Comparison of ENCODE assay signal across 13 cellular contexts in genomic region chr1:201555593-201555945, GRCh38. TPM values are rescaled to one million over a fixed set of nuclear protein-coding genes. Genes with fewer than 3 reads are reported as not detected.
A peak's percentile ranks its signal among the peaks of the same experiment; 100 is the strongest.
DNase-seq lines count a peak whose midpoint lies in the region; ATAC-seq and TF ChIP-seq lines count a peak whose summit lies in the region.
"Had no signal": no experiment of that assay in that cellular context is flagged by ENCODE, and none has a peak within 500 bp of the region (broad histone marks: within the 10 kb centered on the region; RNA-seq: fewer than 3 reads in every experiment).

No MANE protein-coding gene starts in this region.

- H4K8ac ChIP-seq in IMR-90 (ENCODE audit: low read depth in 2 of 2, low read length in 2 of 2): no peak overlapping the region

- H3K36me3 ChIP-seq in IMR-90 (ENCODE audit: control insufficient read depth, insufficient read depth, low read length) (0 out of 2 replicates have a peak, but pooled peaks cover 2% of the 10 kb centered on the region), lung (ENCODE audit: control insufficient read depth in 2 of 2, insufficient read depth in 2 of 2, low read length in 2 of 2) (no peaks in the 10 kb centered on the region), subcutaneous abdominal adipose tissue (ENCODE audit: control insufficient read depth in 5 of 5, insufficient read depth in 5 of 5, low read length in 5 of 5) (no peaks in the 10 kb centered on the region), GM23338 (ENCODE audit: insufficient read depth) (no peaks in the 10 kb centered on the region)
- H3K36me3 ChIP-seq: MG63, Peyer's patch had no signal

- H2BK15ac ChIP-seq in IMR-90 (ENCODE audit: low read depth, low read length): no peak overlapping the region

- POLR2A ChIA-PET in IMR-90 (lab: Charles Lee; ENCODE audit: unreplicated experiment): no interaction called here

- peaks cover 50% of the 10 kb centered on the region for H3K4me1 ChIP-seq in IMR-90 (ENCODE audit: control insufficient read depth, insufficient read depth, low read length)
- peaks cover 5 to 20% of the 10 kb centered on the region in 2 donors for H3K4me1 ChIP-seq in lung (ENCODE audit: control insufficient read depth in 2 of 2, insufficient read depth in 2 of 2, low read length in 2 of 2)
- H3K4me1 ChIP-seq in subcutaneous abdominal adipose tissue (ENCODE audit: control insufficient read depth in 5 of 5, insufficient read depth in 5 of 5, low read length in 5 of 5): peaks cover 14 to 88% (median 47%) of the 10 kb centered on the region in 5 donors
- H3K4me1 ChIP-seq in GM23338 (ENCODE audit: insufficient read depth): no peaks in the 10 kb centered on the region; the same call in 1 of the 2 replicates

- H3K23ac ChIP-seq in IMR-90 (ENCODE audit: low read depth, low read length): no peak overlapping the region

- peaks cover 38% of the 10 kb centered on the region for H3K9me1 ChIP-seq in IMR-90 (ENCODE audit: insufficient read depth, low read length)

- no peak overlapping the region for H3K27ac Mint-ChIP-seq in GM23338

- peak overlapping the region; percentile 39; the same call in 1 of the 2 replicates for H2BK120ac ChIP-seq in IMR-90 (ENCODE audit: low read depth, low read length)

- CTCF ChIA-PET in IMR-90 (lab: Yijun Ruan, JAX): no interaction called here

- no peak overlapping the region for H3K9ac ChIP-seq in IMR-90 (ENCODE audit: low read depth, low read length)
- H3K9ac ChIP-seq in subcutaneous abdominal adipose tissue (ENCODE audit: low read length in 5 of 5): no peak overlapping the region

- no TSS peak for BruUV-seq in IMR-90 (replicated peaks; lab: Mats Ljungman, UMichigan)

- no peak overlapping the region for H3K56ac ChIP-seq in IMR-90 (ENCODE audit: extremely low read depth, insufficient read depth, low read length)

- H3K79me1 ChIP-seq in IMR-90 (ENCODE audit: low read depth in 1 of 2, low read length in 2 of 2): peaks cover 30 to 96% of the 10 kb centered on the region in 2 experiments

- 81% methylated on average over 6 of the region's 9 CpGs; no CpG with 5 or more reads in 1 of the 2 experiments for WGBS in IMR-90 (ENCODE audit: extremely low coverage in 2 of 2, insufficient read length in 1 of 2), 2 experiments
- WGBS in lung, 2 donors: 23 to 52% methylated on average over 9 of the region's 9 CpGs

- no peaks in the 10 kb centered on the region for H3K79me2 ChIP-seq in GM23338 (replicated peaks; ENCODE audit: insufficient read depth)

- H3K27me3 Mint-ChIP-seq in GM23338 (ENCODE audit: insufficient read depth, low read depth, poor library complexity): peaks cover 18% of the 10 kb centered on the region

- H3K9me3 ChIP-seq in IMR-90 (ENCODE audit: control insufficient read depth, insufficient read depth, low read length) (no peaks in the 10 kb centered on the region), lung (ENCODE audit: control insufficient read depth in 2 of 2, insufficient read depth in 1 of 2, low read length in 1 of 2) (no peaks in the 10 kb centered on the region), subcutaneous abdominal adipose tissue (ENCODE audit: control insufficient read depth in 5 of 5, low read length in 5 of 5) (no peaks in the 10 kb centered on the region)
- H3K9me3 ChIP-seq: MG63, Peyer's patch had no signal

- H3K18ac ChIP-seq in IMR-90 (ENCODE audit: low read depth, low read length): no peak overlapping the region

- no peak overlapping the region for H2AK5ac ChIP-seq in IMR-90 (ENCODE audit: low read depth, low read length)

- no peaks in the 10 kb centered on the region for H3K36me3 Mint-ChIP-seq in GM23338 (ENCODE audit: low read depth)

- H3K27me3 ChIP-seq in IMR-90 (ENCODE audit: control insufficient read depth, insufficient read depth, low read length) (no peaks in the 10 kb centered on the region), lung (ENCODE audit: control insufficient read depth, insufficient read depth) (no peaks in the 10 kb centered on the region), subcutaneous abdominal adipose tissue (ENCODE audit: control insufficient read depth in 5 of 5, insufficient read depth in 4 of 5, low read length in 5 of 5) (no peaks in the 10 kb centered on the region), GM23338 (ENCODE audit: insufficient read depth) (no peaks in the 10 kb centered on the region)
- H3K27me3 ChIP-seq: MG63, Peyer's patch had no signal

- no peaks in the 10 kb centered on the region for H3F3A ChIP-seq in GM23338 (replicated peaks; ENCODE audit: low read depth)

- no peaks in the 10 kb centered on the region for H3K9me3 Mint-ChIP-seq in GM23338

- no peak overlapping the region for H3K4me3 Mint-ChIP-seq in GM23338

- ATAC-seq in IMR-90 (ENCODE audit: low read depth) (no peak), lung (ENCODE audit: insufficient read depth, low FRiP score) (no peak), left lobe of liver (no peak), GM23338 (no peak)

- DNase-seq in IMR-90: no peak
- peak; percentile 42 to 85 for DNase-seq in dermis microvascular lymphatic vessel endothelial cell (ENCODE audit: low read depth in 2 of 2)
- no peak for DNase-seq in lung (ENCODE audit: low spot score)
- no peak for DNase-seq in left lobe of liver (ENCODE audit: low spot score)
- DNase-seq in SHP77 (lab: John Stamatoyannopoulos, UW): no peak
- no peak for DNase-seq in GM23338 (ENCODE audit: low spot score)
- DNase-seq: MG63, NCI-H187, NCI-H2171, NCI-H82, Peyer's patch, SIG-M5 had no signal

- H3K4me2 ChIP-seq in IMR-90 (ENCODE audit: low read depth, low read length): no peak overlapping the region
- H3K4me2 ChIP-seq in GM23338: no peak overlapping the region

- H2BK20ac ChIP-seq in IMR-90 (ENCODE audit: low read depth, low read length): peak overlapping the region; percentile 47; the same call in 1 of the 2 replicates

- no peak overlapping the region for H4K5ac ChIP-seq in IMR-90 (ENCODE audit: low read depth, low read length)

- no peak overlapping the region for H2AK9ac ChIP-seq in IMR-90 (replicated peaks; ENCODE audit: low read depth, low read length, poor library complexity)

- no peaks in the 10 kb centered on the region for H3K9me2 ChIP-seq in GM23338 (ENCODE audit: insufficient read depth)

- H2BK5ac ChIP-seq in IMR-90 (ENCODE audit: low read depth, low read length, poor library complexity, severe bottlenecking): no peak overlapping the region

- no peak for TF ChIP-seq CTCF in IMR-90 (conservative IDR thresholded peaks at IDR 0.05; ENCODE audit: low read depth, low read length)
- TF ChIP-seq CTCF in lung (IDR thresholded peaks at IDR 0.05; ENCODE audit: control extremely low read depth, extremely low read depth): no peak
- no peak for TF ChIP-seq CTCF in GM23338 (conservative IDR thresholded peaks at IDR 0.05; ENCODE audit: low read depth in 2 of 2)

- H3K4me1 Mint-ChIP-seq in GM23338: peaks cover 16% of the 10 kb centered on the region

- dilution Hi-C loops in IMR-90 (cut with HindIII; ENCODE audit: low sequenced_read_pairs, unreplicated experiment): no loop called here

- H3K27ac ChIP-seq in IMR-90 (ENCODE audit: insufficient read depth, low read length) (no peak overlapping the region), lung (ENCODE audit: low read depth in 1 of 2, low read length in 1 of 2) (peak overlapping the region; percentile 36 to 40), subcutaneous abdominal adipose tissue (ENCODE audit: low read depth, low read length) (peak overlapping the region; percentile 82), GM23338 (ENCODE audit: low read depth) (no peak overlapping the region)
- H3K27ac ChIP-seq: Peyer's patch had no signal

- intact Hi-C loops in IMR-90 (cut with micrococcal nuclease): no loop called here

- peak overlapping the region; percentile 43; the same call in 1 of the 2 replicates for H4K91ac ChIP-seq in IMR-90 (ENCODE audit: insufficient read depth, low read depth, low read length)

- H2AFZ ChIP-seq in IMR-90 (replicated peaks; ENCODE audit: low read length, poor library complexity) (no peak overlapping the region), GM23338 (no peak overlapping the region)

- H4K20me1 ChIP-seq in IMR-90 (ENCODE audit: insufficient read depth, low read length): no peaks in the 10 kb centered on the region
- no peaks in the 10 kb centered on the region for H4K20me1 ChIP-seq in GM23338 (replicated peaks; ENCODE audit: insufficient read depth)

- no peak overlapping the region for H3K4me3 ChIP-seq in IMR-90 (ENCODE audit: insufficient read depth, low read depth, low read length)
- no peak overlapping the region for H3K4me3 ChIP-seq in lung
- H3K4me3 ChIP-seq in subcutaneous abdominal adipose tissue (ENCODE audit: low read depth in 1 of 5, low read length in 5 of 5): no peak overlapping the region
- no peak overlapping the region for H3K4me3 ChIP-seq in GM23338
- H3K4me3 ChIP-seq: MG63, Peyer's patch had no signal

- TF ChIP-seq RAD21 in IMR-90 (IDR thresholded peaks at IDR 0.05; ENCODE audit: low read length): no peak

- TF ChIP-seq POLR2A in IMR-90 (IDR thresholded peaks at IDR 0.05; ENCODE audit: low read depth, low read length): no peak

- no peak overlapping the region; the same call in 1 of the 2 replicates for H3K14ac ChIP-seq in IMR-90 (replicated peaks; ENCODE audit: low read depth, low read length)

- in situ Hi-C loops in IMR-90 (cut with MboI; ENCODE audit: low sequenced_read_pairs): loop anchor here (5.0 kb wide), 2 partner anchors 152 to 232 kb away; no protein-coding TSS in a partner anchor

- peak overlapping the region; percentile 37; the same call in 1 of the 2 replicates for H3K4ac ChIP-seq in IMR-90 (ENCODE audit: low read depth, low read length)

TF ChIP-seq in IMR-90, 13 proteins besides CTCF, POLR2A, EP300 and RAD21 (continues in another document):
- no peak for TF ChIP-seq SMC3 (IDR thresholded peaks at IDR 0.05; ENCODE audit: low read depth, low read length)

TF ChIP-seq in GM23338, 12 proteins besides CTCF, POLR2A, EP300 and RAD21 (continues in another document):
- TF ChIP-seq EZH2 (IDR thresholded peaks at IDR 0.05; ENCODE audit: low read depth, unreplicated experiment): no peak

RNA-seq across cellular contexts. Expression of gene NAV1, which starts 16.6 kb away (rescaled TPM):
- total RNA-seq in IMR-90 (2012; rRNA removed) (14.0 and 14.4 TPM in 2 replicates), dermis microvascular lymphatic vessel endothelial cell (4.4 and 6.3 TPM in 2 replicates), lung (10 to 100 TPM; 28.8 to 38.6 TPM), left lobe of liver (4.6 TPM)
- polyA plus RNA-seq in IMR-90 (2012; rRNA removed) (23.1 and 23.6 TPM in 2 replicates), lung (1 to 10 TPM; 6.5 to 7.1 TPM), GM23338 (2016; fragmentation: Nextera tagmentation; extraction: Ambion mirVana) (22.6 and 22.7 TPM in 2 replicates)
- polyA plus RNA-seq in IMR-90 (2012; cell fraction: cytosol; rRNA removed): 11.8 and 15.2 TPM in 2 replicates
- polyA plus RNA-seq in IMR-90 (2012; cell fraction: nucleus; rRNA removed; ENCODE audit: low replicate concordance): 31.9 and 47.5 TPM in 2 replicates
- total RNA-seq in GM23338 (2014; rRNA removed; shearing (Covaris generic)): 37.2 and 37.4 TPM in 2 replicates

RNA-seq across cellular contexts. Expression of gene CSRP1, which starts 48.6 kb away (rescaled TPM):
- total RNA-seq in IMR-90 (2012; rRNA removed) (1,498 and 1,861 TPM in 2 replicates), dermis microvascular lymphatic vessel endothelial cell (88.6 and 119 TPM in 2 replicates), lung (100 to 1,000 TPM; 223 to 278 TPM), left lobe of liver (67.7 TPM)
- polyA plus RNA-seq in IMR-90 (2012; rRNA removed) (948 and 1,037 TPM in 2 replicates), lung (100 to 1,000 TPM; 143 to 230 TPM), GM23338 (2016; fragmentation: Nextera tagmentation; extraction: Ambion mirVana) (5.8 and 6.2 TPM in 2 replicates)
- 955 and 1,043 TPM in 2 replicates for polyA plus RNA-seq in IMR-90 (2012; cell fraction: cytosol; rRNA removed)
- 737 and 1,227 TPM in 2 replicates for polyA plus RNA-seq in IMR-90 (2012; cell fraction: nucleus; rRNA removed; ENCODE audit: low replicate concordance)
- total RNA-seq in GM23338 (2014; rRNA removed; shearing (Covaris generic)): 24.1 and 29.9 TPM in 2 replicates

Comparison
In these comparisons a context has a peak if more than half of its experiments do, and no peak if none do; other contexts are left out.
1. DNase-seq: peak in dermis microvascular lymphatic vessel endothelial cell (2 of 2); none in IMR-90 (single experiment), lung (single experiment), left lobe of liver (single experiment), SHP77 (0 of 2) and GM23338 (single experiment).
2. H3K27ac ChIP-seq: peak in lung (2 of 2) and subcutaneous abdominal adipose tissue (single experiment); none in IMR-90 (single experiment) and GM23338 (single experiment).